Comparison of ENCODE assay signal across 9 cellular contexts in the genomic region with DNA sequence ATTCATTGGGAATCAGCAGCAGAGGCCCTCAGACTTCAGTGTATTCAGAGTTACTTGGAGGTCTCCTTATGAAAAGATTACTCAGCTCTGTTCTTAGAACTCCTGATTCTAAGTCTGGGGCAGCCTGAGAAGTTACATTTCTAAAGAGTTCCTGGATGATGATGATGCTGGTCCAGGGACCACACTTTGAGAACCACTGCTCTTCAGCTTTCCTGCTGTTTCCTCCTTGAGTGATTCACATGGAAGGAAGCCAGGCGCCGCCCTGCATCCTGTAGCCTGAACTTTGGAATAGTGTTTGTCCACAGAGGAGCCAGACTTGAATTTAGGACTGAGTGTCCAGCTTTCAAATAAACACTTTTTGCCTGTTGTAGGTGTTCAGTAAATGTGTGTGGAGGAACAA. TPM values are rescaled to one million over a fixed set of nuclear protein-coding genes. Genes with fewer than 3 reads are reported as not detected.
DNase-seq lines count a peak whose midpoint lies in the region; ATAC-seq and TF ChIP-seq lines count a peak whose summit lies in the region.
"Had no signal": no experiment of that assay in that cellular context is flagged by ENCODE, and none has a peak within 500 bp of the region (broad histone marks: within the 10 kb centered on the region; RNA-seq: fewer than 3 reads in every experiment).

No MANE protein-coding gene starts in this region.

- WGBS in H9 (ENCODE audit: extremely low coverage, insufficient read length, low lambda C conversion rate), result no CpG with 5 or more reads among the region's 2 CpGs

- peaks cover 4% of the 10 kb centered on the region; the same call in 1 of the 2 replicates for H3K4me1 ChIP-seq in H9 (ENCODE audit: insufficient read depth, low read length)

- peak overlapping the region; percentile 95 for H3K4me3 ChIP-seq in NB4 (ENCODE audit: low read depth, low read length)
- H3K4me3 ChIP-seq in epithelial cell of esophagus (ENCODE audit: low read length), result peak overlapping the region; percentile 7

- no peaks in the 10 kb centered on the region for H3K27me3 ChIP-seq in H9 (ENCODE audit: insufficient read depth, low read length)

- H3K4me1 Mint-ChIP-seq in natural killer cell treated with Interleukin-12 subunit alpha and Interleukin-12 subunit beta and Interleukin-15 and Interleukin-18, amount 100 ng/mL, for 72 hours (ENCODE audit: low read depth in 2 of 2), result peaks cover 42 to 43% of the 10 kb centered on the region in 2 donors
- H3K4me1 Mint-ChIP-seq in H9, result peaks cover 53 to 54% of the 10 kb centered on the region in 2 experiments
- peaks cover 50% of the 10 kb centered on the region for H3K4me1 Mint-ChIP-seq in activated naive CD4-positive, alpha-beta T cell treated with anti-CD3 and anti-CD28 coated beads, Interleukin-2, amount 10 ng/mL, durations not matched to agents 7 days and 5 days

- H3K14ac ChIP-seq in H9 (ENCODE audit: insufficient read depth, low read length), result no peak overlapping the region

- no peak overlapping the region for H2AFZ ChIP-seq in H9 (ENCODE audit: low read length)

- H3K27ac Mint-ChIP-seq in natural killer cell treated with Interleukin-12 subunit alpha and Interleukin-12 subunit beta and Interleukin-15 and Interleukin-18, amount 100 ng/mL, for 72 hours, result peak overlapping the region; percentile 2 to 89
- H3K27ac Mint-ChIP-seq in H9, result no peak overlapping the region
- no peak overlapping the region for H3K27ac Mint-ChIP-seq in activated naive CD4-positive, alpha-beta T cell treated with anti-CD3 and anti-CD28 coated beads, Interleukin-2, amount 10 ng/mL, durations not matched to agents 7 days and 5 days

- H4K91ac ChIP-seq in H9 (ENCODE audit: insufficient read length, low read depth, low read length), result no peak overlapping the region

- no peaks in the 10 kb centered on the region for H3K9me3 Mint-ChIP-seq in natural killer cell treated with Interleukin-12 subunit alpha and Interleukin-12 subunit beta and Interleukin-15 and Interleukin-18, amount 100 ng/mL, for 72 hours
- H3K9me3 Mint-ChIP-seq in H9, result 0 out of 5 replicates have a peak, but pooled peaks cover 0 to 3% of the 10 kb centered on the region in 2 experiments
- H3K9me3 Mint-ChIP-seq in activated naive CD4-positive, alpha-beta T cell treated with anti-CD3 and anti-CD28 coated beads, Interleukin-2, amount 10 ng/mL, durations not matched to agents 7 days and 5 days, result no peaks in the 10 kb centered on the region
- H3K9me3 Mint-ChIP-seq: immature natural killer cell had no signal

- no peak overlapping the region for H3K4ac ChIP-seq in H9 (ENCODE audit: low read depth, low read length)

- no peak overlapping the region for H2AK5ac ChIP-seq in H9 (ENCODE audit: insufficient read length, low read length)

- no peak overlapping the region for H2BK120ac ChIP-seq in H9 (ENCODE audit: low read depth, low read length, poor library complexity, severe bottlenecking)

- TF ChIP-seq POLR2A in NB4 (IDR thresholded peaks at IDR 0.05; ENCODE audit: extremely low read depth, insufficient read length), result no peak

- no peak overlapping the region for H3K4me2 ChIP-seq in H9 (ENCODE audit: insufficient read depth, insufficient read length, low read length)

- peaks cover 34% of the 10 kb centered on the region; the same call in 1 of the 2 replicates for H3K79me2 ChIP-seq in H9 (ENCODE audit: insufficient read depth, low read length)

- ATAC-seq in natural killer cell treated with Interleukin-12 subunit alpha and Interleukin-12 subunit beta and Interleukin-15 and Interleukin-18, amount 100 ng/mL, for 72 hours, result no peak

- CTCF ChIA-PET in activated naive CD4-positive, alpha-beta T cell treated with anti-CD3 and anti-CD28 coated beads, Interleukin-2, amount 10 ng/mL, durations not matched to agents 7 days and 5 days (lab: Charles Lee), result no interaction called here

- no peak overlapping the region for H2BK15ac ChIP-seq in H9 (ENCODE audit: low read depth, low read length)

- peaks cover 21% of the 10 kb centered on the region for H3K36me3 Mint-ChIP-seq in natural killer cell treated with Interleukin-12 subunit alpha and Interleukin-12 subunit beta and Interleukin-15 and Interleukin-18, amount 100 ng/mL, for 72 hours
- peaks cover 13 to 21% (median 13%) of the 10 kb centered on the region in 3 experiments for H3K36me3 Mint-ChIP-seq in H9 (ENCODE audit: insufficient read depth in 1 of 3, low read depth in 3 of 3)
- H3K36me3 Mint-ChIP-seq in activated naive CD4-positive, alpha-beta T cell treated with anti-CD3 and anti-CD28 coated beads, Interleukin-2, amount 10 ng/mL, durations not matched to agents 7 days and 5 days, result peaks cover 32% of the 10 kb centered on the region

- H3K79me1 ChIP-seq in H9 (ENCODE audit: insufficient read depth, low read depth, low read length, poor library complexity, severe bottlenecking), result peaks cover 6% of the 10 kb centered on the region

- H3K9me3 ChIP-seq in H9 (ENCODE audit: control insufficient read depth, low read depth, low read length), result no peaks in the 10 kb centered on the region

- H3K9ac ChIP-seq in H9 (ENCODE audit: extremely low read depth, insufficient read length, low read length), result no peak overlapping the region

- H3K27ac ChIP-seq in H9 (ENCODE audit: insufficient read length, low read depth, low read length), result no peak overlapping the region

- no peak overlapping the region for H3K56ac ChIP-seq in H9 (ENCODE audit: insufficient read length, low read depth, low read length)

- no peak overlapping the region for H2BK12ac ChIP-seq in H9 (ENCODE audit: insufficient read length, low read depth, low read length)

- H4K8ac ChIP-seq in H9 (replicated peaks; ENCODE audit: insufficient read length, low read depth, low read length), result no peak overlapping the region

- no peak overlapping the region for H2BK5ac ChIP-seq in H9 (ENCODE audit: insufficient read length, low read length)

- TF ChIP-seq CTCF in NB4 (IDR thresholded peaks at IDR 0.05; ENCODE audit: low read depth, low read length) (no peak), epithelial cell of esophagus (IDR thresholded peaks at IDR 0.05; ENCODE audit: insufficient read depth, low read depth, low read length, missing control alignments) (no peak), H9 (conservative IDR thresholded peaks at IDR 0.05) (no peak)

- no peak overlapping the region for H2BK20ac ChIP-seq in H9 (ENCODE audit: low read depth, low read length, poor library complexity, severe bottlenecking)

- no peak overlapping the region for H4K5ac ChIP-seq in H9 (ENCODE audit: insufficient read length, low read depth, low read length)

- peak overlapping the region; percentile 96 for H3K4me3 Mint-ChIP-seq in natural killer cell treated with Interleukin-12 subunit alpha and Interleukin-12 subunit beta and Interleukin-15 and Interleukin-18, amount 100 ng/mL, for 72 hours
- no peak overlapping the region for H3K4me3 Mint-ChIP-seq in H9
- H3K4me3 Mint-ChIP-seq in activated naive CD4-positive, alpha-beta T cell treated with anti-CD3 and anti-CD28 coated beads, Interleukin-2, amount 10 ng/mL, durations not matched to agents 7 days and 5 days, result no peak overlapping the region

- peaks cover 2% of the 10 kb centered on the region for H4K20me1 ChIP-seq in H9 (ENCODE audit: control insufficient read depth, insufficient read depth, insufficient read length)

- H3K18ac ChIP-seq in H9 (ENCODE audit: insufficient read length, low read depth, low read length), result no peak overlapping the region

- H3K27me3 Mint-ChIP-seq in natural killer cell treated with Interleukin-12 subunit alpha and Interleukin-12 subunit beta and Interleukin-15 and Interleukin-18, amount 100 ng/mL, for 72 hours, result no peaks in the 10 kb centered on the region
- H3K27me3 Mint-ChIP-seq in H9 (ENCODE audit: low read depth), result peaks cover 6% of the 10 kb centered on the region; the same call in 1 of the 2 replicates
- no peaks in the 10 kb centered on the region for H3K27me3 Mint-ChIP-seq in activated naive CD4-positive, alpha-beta T cell treated with anti-CD3 and anti-CD28 coated beads, Interleukin-2, amount 10 ng/mL, durations not matched to agents 7 days and 5 days

- peaks cover 11% of the 10 kb centered on the region for H3K23me2 ChIP-seq in H9 (ENCODE audit: insufficient read length, low read depth, low read length, poor library complexity, severe bottlenecking)

- H3K23ac ChIP-seq in H9 (ENCODE audit: insufficient read length, low read depth, low read length), result no peak overlapping the region

- H3T11ph ChIP-seq in H9 (ENCODE audit: low read length), result no peak overlapping the region

- DNase-seq in AG08396 (ENCODE audit: low spot score) (peak; percentile 74), NB4 (ENCODE audit: low read depth) (no peak), epithelial cell of esophagus (ENCODE audit: low read depth) (peak; percentile 91), H9 (no peak), NCI-H2227 treated with DMSO at 0.1 percent for 48 hours (lab: John Stamatoyannopoulos, UW) (no peak), NCI-H1105 treated with DMSO at 0.1 percent for 48 hours (lab: John Stamatoyannopoulos, UW) (no peak)
- DNase-seq in natural killer cell treated with Interleukin-12 subunit alpha and Interleukin-12 subunit beta and Interleukin-15 and Interleukin-18, amount 100 ng/mL, for 72 hours (ENCODE audit: low spot score), result peak; percentile 26
- DNase-seq in activated naive CD4-positive, alpha-beta T cell treated with anti-CD3 and anti-CD28 coated beads, Interleukin-2, amount 10 ng/mL, durations not matched to agents 7 days and 5 days, result no peak
- DNase-seq: immature natural killer cell had no signal

RNA-seq across cellular contexts. Expression of gene CEBPG, which starts 2.9 kb away (rescaled TPM):
- 10 to 100 TPM; 26.3 to 29.2 TPM for total RNA-seq in natural killer cell treated with Interleukin-12 subunit alpha and Interleukin-12 subunit beta and Interleukin-15 and Interleukin-18, amount 100 ng/mL, for 72 hours
- 33.7 and 33.9 TPM in 2 replicates for total RNA-seq in H9 (2021)

Comparison
In these comparisons a context has a peak if more than half of its experiments do, and no peak if none do; other contexts are left out.
1. DNase-seq: peak in AG08396 (single experiment), epithelial cell of esophagus (single experiment) and natural killer cell treated with Interleukin-12 subunit alpha and Interleukin-12 subunit beta and Interleukin-15 and Interleukin-18, amount 100 ng/mL, for 72 hours (single experiment); none in NB4 (single experiment), H9 (single experiment), NCI-H2227 treated with DMSO at 0.1 percent for 48 hours (single experiment), activated naive CD4-positive, alpha-beta T cell treated with anti-CD3 and anti-CD28 coated beads, Interleukin-2, amount 10 ng/mL, durations not matched to agents 7 days and 5 days (single experiment) and NCI-H1105 treated with DMSO at 0.1 percent for 48 hours (single experiment).
2. H3K27ac Mint-ChIP-seq: peak in natural killer cell treated with Interleukin-12 subunit alpha and Interleukin-12 subunit beta and Interleukin-15 and Interleukin-18, amount 100 ng/mL, for 72 hours (2 of 2); none in H9 (0 of 3) and activated naive CD4-positive, alpha-beta T cell treated with anti-CD3 and anti-CD28 coated beads, Interleukin-2, amount 10 ng/mL, durations not matched to agents 7 days and 5 days (single experiment).